Comparison of ENCODE assay signal across 8 cellular contexts in genomic region chr1:172746091-172746949, GRCh38.
DNase-seq lines count a peak whose midpoint lies in the region; ATAC-seq and TF ChIP-seq lines count a peak whose summit lies in the region.

No MANE protein-coding gene starts in this region.

- H3K4me1 Mint-ChIP-seq in type B pancreatic cell (ENCODE audit: unreplicated experiment), result peaks cover 4% of the 10 kb centered on the region

- H3K27me3 Mint-ChIP-seq in type B pancreatic cell, result peaks cover 5% of the 10 kb centered on the region

- ATAC-seq in GM19035 (IDR thresholded peaks at IDR 0.05; ENCODE audit: unreplicated experiment), result peak; percentile 82
- peak; percentile 84 for ATAC-seq in HG03135 (IDR thresholded peaks at IDR 0.05; ENCODE audit: unreplicated experiment)
- peak; percentile 95 for ATAC-seq in mucosa of descending colon

- H3K4me3 ChIP-seq in cardiac fibroblast (replicated peaks in 1 of 2; ENCODE audit: low read depth in 2 of 2, low read length in 2 of 2), result peak overlapping the region in 1 of 2 donors; percentile 15
- H3K4me3 ChIP-seq in mucosa of descending colon, result no peak overlapping the region

- H3K36me3 ChIP-seq in mucosa of descending colon (ENCODE audit: low read depth), result no peaks in the 10 kb centered on the region

- DNase-seq in CD1c-positive myeloid dendritic cell (ENCODE audit: extremely low spot score) (peak; percentile 91), RPMI8226 (peak; percentile 92), cardiac fibroblast (ENCODE audit: low read depth in 2 of 2) (peak; percentile 93 to 99), mucosa of descending colon (peak in 1 of 3 donors; percentile 53), NCI-H146 (lab: John Stamatoyannopoulos, UW) (no peak), type B pancreatic cell (ENCODE audit: extremely low spot score, unreplicated experiment) (no peak)

- intact Hi-C loops in mucosa of descending colon (cut with DNase I, micrococcal nuclease), result loop anchor here in 1 of 2 donors (10.0 kb wide), 1 partner anchor 458 kb away; the partner anchor contains the start of gene TNFSF4

- TF ChIP-seq CTCF in cardiac fibroblast (IDR thresholded peaks at IDR 0.05; ENCODE audit: low read depth, low read length), result no peak
- TF ChIP-seq CTCF in mucosa of descending colon (IDR thresholded peaks at IDR 0.05), result no peak
- no peak for TF ChIP-seq CTCF in type B pancreatic cell (conservative IDR thresholded peaks at IDR 0.05)

- H3K4me1 ChIP-seq in mucosa of descending colon (ENCODE audit: low read depth), result peaks cover 17% of the 10 kb centered on the region

- no peak overlapping the region for H3K4me3 Mint-ChIP-seq in type B pancreatic cell

- no peak overlapping the region for H3K27ac Mint-ChIP-seq in type B pancreatic cell

- no peaks in the 10 kb centered on the region for H3K9me3 ChIP-seq in mucosa of descending colon

- no peaks in the 10 kb centered on the region for H3K9me3 Mint-ChIP-seq in type B pancreatic cell

- H3K36me3 Mint-ChIP-seq in type B pancreatic cell, result no peaks in the 10 kb centered on the region

Comparison
In these comparisons a context has a peak if more than half of its experiments do, and no peak if none do; other contexts are left out.
1. DNase-seq: peak in CD1c-positive myeloid dendritic cell (single experiment), RPMI8226 (single experiment) and cardiac fibroblast (2 of 2); none in NCI-H146 (single experiment) and type B pancreatic cell (single experiment).
2. Peak in every context shown above with its lines, with median percentiles within 50 percentile points of each other: ATAC-seq.